ENCODE assay signal across 8 cellular contexts in genomic region chr10:118568327-118568848, GRCh38. TPM values are rescaled to one million over a fixed set of nuclear protein-coding genes. Genes with fewer than 3 reads are reported as not detected.
A peak's percentile ranks its signal among the peaks of the same experiment; 100 is the strongest.
DNase-seq lines count a peak whose midpoint lies in the region; ATAC-seq and TF ChIP-seq lines count a peak whose summit lies in the region.

No MANE protein-coding gene starts in this region.

- no peaks in the 10 kb centered on the region for H3K36me3 ChIP-seq in PC-9 (ENCODE audit: low read depth)

- H3K36me3 Mint-ChIP-seq in HFFc6 (ENCODE audit: low read depth) (no peaks in the 10 kb centered on the region), progenitor cell of endocrine pancreas (ENCODE audit: insufficient read depth) (no peaks in the 10 kb centered on the region)

- no peaks in the 10 kb centered on the region for H3K9me3 Mint-ChIP-seq in HFFc6
- no peaks in the 10 kb centered on the region for H3K9me3 Mint-ChIP-seq in progenitor cell of endocrine pancreas (ENCODE audit: low read depth)

- BruUV-seq in PC-9 (replicated peaks; lab: Mats Ljungman, UMichigan), result no TSS peak

- H3K9me2 ChIP-seq in PC-9 (ENCODE audit: insufficient read depth), result no peaks in the 10 kb centered on the region

- H3K27me3 Mint-ChIP-seq in HFFc6 (ENCODE audit: insufficient read depth) (peaks cover 29% of the 10 kb centered on the region), progenitor cell of endocrine pancreas (peaks cover 25% of the 10 kb centered on the region)

- no peaks in the 10 kb centered on the region for H3K27me3 ChIP-seq in PC-9 (ENCODE audit: insufficient read depth, low read depth)

- no peaks in the 10 kb centered on the region for H3K79me2 ChIP-seq in PC-9 (ENCODE audit: low read depth)

- ATAC-seq in HG03045 (IDR thresholded peaks at IDR 0.05; ENCODE audit: unreplicated experiment) (no peak), GM19463 (IDR thresholded peaks at IDR 0.05; ENCODE audit: unreplicated experiment) (no peak)

- intact Hi-C loops in PC-9 (cut with micrococcal nuclease; ENCODE audit: unreplicated experiment), result loop anchor here (2.0 to 10.0 kb wide), 3 partner anchors 152 to 626 kb away; no protein-coding TSS in a partner anchor

- CTCF ChIA-PET in PC-9 (lab: Charles Lee), result interaction anchor here (0.7 to 0.8 kb wide), 2 partner anchors 430 to 639 kb away, joined by 6 read pairs; no protein-coding TSS in a partner anchor

- peak overlapping the region; percentile 76 for H3K4me2 ChIP-seq in PC-9

- no peak overlapping the region for H3K27ac ChIP-seq in PC-9

- DNase-seq in DMS53 (lab: John Stamatoyannopoulos, UW) (peak; percentile 77), HFFc6 (peak; percentile 51), PC-9 (peak; percentile 30 to 42), globus pallidus (ENCODE audit: low spot score) (peak; percentile 33), progenitor cell of endocrine pancreas (ENCODE audit: low spot score, unreplicated experiment) (peak; percentile 34)
- DNase-seq in activated gamma-delta T cell treated with anti-CD3 and anti-CD28 coated beads, Interleukin-2, amount 50 U/mL, for 16 hours (ENCODE audit: low read depth), result peak; percentile 30

- H3K4me1 Mint-ChIP-seq in HFFc6 (ENCODE audit: low read depth), result peaks cover 36% of the 10 kb centered on the region
- H3K4me1 Mint-ChIP-seq in progenitor cell of endocrine pancreas (ENCODE audit: low read depth), result no peaks in the 10 kb centered on the region

- H3F3A ChIP-seq in PC-9 (ENCODE audit: insufficient read depth, low read depth), result no peaks in the 10 kb centered on the region

- H3K27ac Mint-ChIP-seq in HFFc6, result no peak overlapping the region
- no peak overlapping the region for H3K27ac Mint-ChIP-seq in progenitor cell of endocrine pancreas

- no peaks in the 10 kb centered on the region for H3K9me3 ChIP-seq in PC-9 (ENCODE audit: insufficient read depth, low read depth)

- H3K4me1 ChIP-seq in PC-9 (replicated peaks; ENCODE audit: insufficient read depth), result no peaks in the 10 kb centered on the region; the same call in 1 of the 2 replicates

- POLR2A ChIA-PET in PC-9 (lab: Charles Lee; ENCODE audit: unreplicated experiment), result interaction anchor here (0.7 kb wide), 1 partner anchor 67 kb away, joined by 4 read pairs; no protein-coding TSS in a partner anchor

- H4K20me1 ChIP-seq in PC-9 (ENCODE audit: insufficient read depth), result no peaks in the 10 kb centered on the region

- peak overlapping the region; percentile 83 for H3K4me3 Mint-ChIP-seq in HFFc6
- H3K4me3 Mint-ChIP-seq in progenitor cell of endocrine pancreas (ENCODE audit: low read depth), result no peak overlapping the region

- peak overlapping the region; percentile 31; the same call in 1 of the 2 replicates for H3K4me3 ChIP-seq in PC-9

- TF ChIP-seq CTCF in HFFc6 (IDR thresholded peaks at IDR 0.05), result peak; percentile 94
- peak; percentile 84 for TF ChIP-seq CTCF in PC-9 (conservative IDR thresholded peaks at IDR 0.05)
- TF ChIP-seq CTCF in progenitor cell of endocrine pancreas (IDR thresholded peaks at IDR 0.05; ENCODE audit: unreplicated experiment), result peak; percentile 74

- H2AFZ ChIP-seq in PC-9, result peak overlapping the region; percentile 81

RNA-seq across cellular contexts. Expression of gene PRLHR, which starts 27.1 kb away (rescaled TPM):
- not detected for total RNA-seq in HFFc6 (2021; fragmentation: NEBNext Ultra II Directional; extraction: Animal tissue kit (Norgen Biotek cat#: 25700))
- total RNA-seq in PC-9 (2021) (not detected in 2 replicates), progenitor cell of endocrine pancreas (1.5 and 1.7 TPM in 2 replicates)
